Comparison of ENCODE assay signal across 9 cellular contexts in the genomic region with DNA sequence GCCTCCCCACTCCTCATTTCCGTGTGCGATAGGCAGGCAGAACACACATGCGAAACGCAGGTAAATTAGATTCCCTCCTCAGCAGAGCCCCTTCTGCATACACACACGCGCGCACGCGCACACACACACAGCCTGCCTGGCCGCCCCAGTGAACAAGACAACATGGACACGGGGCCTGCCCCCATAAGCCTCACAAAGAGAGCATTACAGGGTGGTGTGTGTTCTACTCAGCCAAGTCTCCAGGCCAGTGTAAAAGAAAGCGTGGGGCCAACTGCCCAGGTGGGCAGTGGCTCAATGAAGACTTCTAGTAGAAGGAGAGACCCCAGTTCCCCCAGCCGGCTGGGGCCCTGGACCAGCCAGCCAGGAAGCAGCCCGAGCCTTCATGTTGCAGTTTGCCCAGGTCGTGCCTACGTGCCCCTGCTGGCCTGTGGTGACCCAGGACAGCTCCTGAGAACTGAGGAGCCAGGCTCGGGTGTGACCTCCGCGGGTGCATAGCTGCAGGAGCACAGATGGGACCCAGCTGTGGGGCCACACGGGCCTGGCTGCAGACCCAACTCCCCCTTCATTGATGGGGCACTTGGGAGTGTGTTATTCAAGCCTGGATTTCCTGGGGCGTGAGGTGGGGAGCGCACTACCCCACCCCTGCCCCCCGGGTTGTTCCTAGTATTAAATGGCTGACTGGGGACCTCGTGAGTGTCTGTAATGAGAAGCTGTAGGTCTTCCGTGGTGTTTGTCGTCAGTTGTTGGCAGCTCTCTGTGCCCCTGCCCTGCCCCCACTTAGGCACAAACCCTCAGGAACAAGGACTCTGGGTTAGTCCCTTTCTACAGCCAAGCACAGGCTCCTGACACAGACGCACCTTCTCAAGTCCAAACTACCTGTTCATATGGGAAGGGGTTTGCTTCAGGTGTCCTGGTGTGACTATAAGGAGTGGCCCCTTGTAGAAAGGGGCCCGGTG. TPM values are rescaled to one million over a fixed set of nuclear protein-coding genes. Genes with fewer than 3 reads are reported as not detected.
A peak's percentile ranks its signal among the peaks of the same experiment; 100 is the strongest.
DNase-seq lines count a peak whose midpoint lies in the region; ATAC-seq and TF ChIP-seq lines count a peak whose summit lies in the region.
"Had no signal": no experiment of that assay in that cellular context is flagged by ENCODE, and none has a peak within 500 bp of the region (broad histone marks: within the 10 kb centered on the region; RNA-seq: fewer than 3 reads in every experiment).

No MANE protein-coding gene starts in this region.

- no peak for DNase-seq in Karpas-422
- DNase-seq in nephron progenitor cell: no peak
- DNase-seq in T-helper 9 cell: no peak
- no peak for DNase-seq in effector CD4-positive, alpha-beta T cell
- DNase-seq in activated effector memory CD4-positive, alpha-beta T cell treated with Interleukin-2 at 50 U/mL for 16 hours: no peak
- DNase-seq: activated T-cell treated with anti-CD3 and anti-CD28 coated beads, Interleukin-2, amount 50 U/mL, for 4 hours had no signal

- peaks cover 2% of the 10 kb centered on the region for H3K36me3 Mint-ChIP-seq in nephron progenitor cell (ENCODE audit: low read depth)

- no peaks in the 10 kb centered on the region for H3K9me3 ChIP-seq in BLaER1 treated with 17β-estradiol and CSF1 and Interleukin-3, amounts not matched to agents 10 nM and 100 nM (replicated peaks in 1 of 11)
- H3K9me3 ChIP-seq in Karpas-422 (ENCODE audit: low read length) (no peaks in the 10 kb centered on the region), duodenal mucosa (ENCODE audit: control insufficient read depth in 1 of 2, low read length in 2 of 2) (no peaks in the 10 kb centered on the region)

- peak overlapping the region; percentile 37 for H3K4me3 Mint-ChIP-seq in nephron progenitor cell
- H3K4me3 Mint-ChIP-seq: activated T-cell treated with anti-CD3 and anti-CD28 coated beads, Interleukin-2, amount 50 U/mL, for 4 hours had no signal

- H3K4me1 ChIP-seq in BLaER1 treated with 17β-estradiol and CSF1 and Interleukin-3, amounts not matched to agents 10 nM and 100 nM: peaks cover 80 to 97% (median 88%) of the 10 kb centered on the region in 10 experiments
- peaks cover 62% of the 10 kb centered on the region for H3K4me1 ChIP-seq in Karpas-422 (ENCODE audit: low read length)
- peaks cover 50 to 56% of the 10 kb centered on the region in 2 donors for H3K4me1 ChIP-seq in duodenal mucosa (ENCODE audit: control insufficient read depth in 1 of 2, insufficient read depth in 2 of 2, low read length in 2 of 2)

- TF ChIP-seq CTCF in nephron progenitor cell (IDR thresholded peaks at IDR 0.05): no peak

- H3K9me2 ChIP-seq in Karpas-422 (replicated peaks; ENCODE audit: insufficient read depth, low read length): no peaks in the 10 kb centered on the region

- ATAC-seq in GM18858 (IDR thresholded peaks at IDR 0.05; ENCODE audit: unreplicated experiment): no peak

- H3K4me3 ChIP-seq in BLaER1 treated with 17β-estradiol and CSF1 and Interleukin-3, amounts not matched to agents 10 nM and 100 nM: peak overlapping the region in 2 of 10 experiments; percentile 9 to 17; a peak in 2 of 20 replicates
- no peak overlapping the region for H3K4me3 ChIP-seq in Karpas-422 (ENCODE audit: low read length)
- no peak overlapping the region for H3K4me3 ChIP-seq in duodenal mucosa (ENCODE audit: low read depth in 1 of 2, low read length in 2 of 2)

- no peaks in the 10 kb centered on the region for H3K27me3 Mint-ChIP-seq in nephron progenitor cell (ENCODE audit: low read depth, poor library complexity)

- no peak overlapping the region for H2AFZ ChIP-seq in Karpas-422 (ENCODE audit: low read length)

- H3K79me2 ChIP-seq in Karpas-422 (ENCODE audit: low read length): peaks cover 48% of the 10 kb centered on the region

- peak overlapping the region; percentile 93 for H3K27ac Mint-ChIP-seq in nephron progenitor cell

- H3K27me3 ChIP-seq in BLaER1 treated with 17β-estradiol and CSF1 and Interleukin-3, amounts not matched to agents 10 nM and 100 nM: no peaks in the 10 kb centered on the region
- no peaks in the 10 kb centered on the region for H3K27me3 ChIP-seq in Karpas-422 (ENCODE audit: low read length)
- no peaks in the 10 kb centered on the region for H3K27me3 ChIP-seq in duodenal mucosa (ENCODE audit: control insufficient read depth in 1 of 2, insufficient read depth in 2 of 2, low read length in 2 of 2)

- H4K20me1 ChIP-seq in BLaER1 treated with 17β-estradiol and CSF1 and Interleukin-3, amounts not matched to agents 10 nM and 100 nM: no peaks in the 10 kb centered on the region
- H4K20me1 ChIP-seq in Karpas-422 (ENCODE audit: insufficient read depth, low read depth, low read length): no peaks in the 10 kb centered on the region

- H3K9ac ChIP-seq in BLaER1 treated with 17β-estradiol and CSF1 and Interleukin-3, amounts not matched to agents 10 nM and 100 nM: peak overlapping the region; percentile 74 to 88 (median 79)
- peak overlapping the region; percentile 72 for H3K9ac ChIP-seq in Karpas-422 (ENCODE audit: low read length)
- H3K9ac ChIP-seq in duodenal mucosa (ENCODE audit: low read depth in 1 of 2, low read length in 2 of 2): peak overlapping the region; percentile 32 to 63

- peak overlapping the region; percentile 82 to 99 (median 97) for H3K4me2 ChIP-seq in BLaER1 treated with 17β-estradiol and CSF1 and Interleukin-3, amounts not matched to agents 10 nM and 100 nM
- peak overlapping the region; percentile 65 for H3K4me2 ChIP-seq in Karpas-422 (ENCODE audit: low read depth, low read length, poor library complexity, severe bottlenecking)

- no peaks in the 10 kb centered on the region for H3K9me3 Mint-ChIP-seq in nephron progenitor cell
- H3K9me3 Mint-ChIP-seq: activated T-cell treated with anti-CD3 and anti-CD28 coated beads, Interleukin-2, amount 50 U/mL, for 4 hours had no signal

- H3K4me1 Mint-ChIP-seq in nephron progenitor cell: peaks cover 69% of the 10 kb centered on the region

- peak overlapping the region; percentile 84 to 96 (median 92) for H3K27ac ChIP-seq in BLaER1 treated with 17β-estradiol and CSF1 and Interleukin-3, amounts not matched to agents 10 nM and 100 nM
- H3K27ac ChIP-seq in Karpas-422 (ENCODE audit: low read length): peak overlapping the region; percentile 92
- peak overlapping the region; percentile 38 for H3K27ac ChIP-seq in duodenal mucosa (ENCODE audit: low read depth, low read length)

- H3K36me3 ChIP-seq in BLaER1 treated with 17β-estradiol and CSF1 and Interleukin-3, amounts not matched to agents 10 nM and 100 nM: peaks cover 8 to 15% (median 14%) of the 10 kb centered on the region in 11 experiments
- no peaks in the 10 kb centered on the region; the same call in 1 of the 2 replicates for H3K36me3 ChIP-seq in Karpas-422 (ENCODE audit: insufficient read depth, low read length)
- H3K36me3 ChIP-seq in duodenal mucosa (ENCODE audit: control insufficient read depth in 1 of 2, insufficient read depth in 2 of 2, low read length in 2 of 2): peaks cover 3 to 8% of the 10 kb centered on the region in 2 donors

RNA-seq across cellular contexts. Expression of a gene that starts 39.3 kb away (rescaled TPM):
- 93.4 and 156 TPM in 2 replicates for total RNA-seq in Karpas-422 (2014; rRNA removed; shearing (Covaris generic); ENCODE audit: low replicate concordance)

Comparison
In these comparisons a context has a peak if more than half of its experiments do, and no peak if none do; other contexts are left out.
1. H3K27ac ChIP-seq: peak in every context shown above with its lines; median percentile 92 in BLaER1 treated with 17β-estradiol and CSF1 and Interleukin-3, amounts not matched to agents 10 nM and 100 nM; 92 in Karpas-422; 38 in duodenal mucosa.